1 cellular context compared by ENCODE assay signal in the genomic region with DNA sequence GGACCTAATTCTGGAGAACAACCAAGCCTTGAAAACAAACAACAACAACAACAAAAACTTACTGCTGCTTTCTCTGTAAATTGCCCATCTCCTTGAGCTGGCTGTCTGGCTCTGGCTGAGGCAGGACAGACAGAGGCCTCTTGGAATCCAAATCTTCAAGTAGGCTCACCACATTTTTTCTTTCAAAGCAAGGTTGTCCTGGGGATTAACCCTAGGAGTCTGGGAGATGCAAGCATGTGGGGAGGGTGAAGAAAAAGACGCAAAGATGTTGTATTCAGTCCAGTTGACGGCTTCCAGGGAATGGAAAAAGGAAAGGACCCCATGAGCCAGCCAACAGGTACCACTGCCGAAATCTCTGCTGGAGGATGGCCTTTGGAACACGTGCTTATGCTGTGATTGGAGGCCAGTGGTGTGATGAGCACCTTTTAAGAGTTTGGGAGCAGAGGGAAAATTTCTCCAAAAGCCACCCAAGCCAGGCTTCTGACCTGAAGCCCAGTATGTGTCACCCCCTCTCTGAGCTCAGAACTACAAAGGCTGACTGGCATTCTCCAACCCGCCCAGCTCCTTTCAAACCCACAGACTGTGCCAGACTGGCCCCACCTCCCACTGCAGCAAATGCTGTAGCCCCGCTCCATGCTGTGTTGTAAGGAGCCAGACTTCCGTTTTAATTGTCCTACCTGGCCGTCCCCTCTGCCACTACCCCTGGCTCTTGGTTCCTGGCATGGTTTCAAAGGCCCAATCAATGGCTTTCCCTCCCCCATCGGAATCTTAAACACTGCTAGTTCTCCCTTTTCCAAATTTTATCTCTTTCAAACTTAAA.
TF ChIP-seq lines count a peak whose summit lies in the region.

No MANE protein-coding gene starts in this region.

TF ChIP-seq in SK-N-SH treated with all-trans-retinoic acid at 6 μM for 48 hours, 23 proteins besides CTCF, POLR2A, EP300 and RAD21 (continued from another document):
- TF ChIP-seq, protein P1, sequence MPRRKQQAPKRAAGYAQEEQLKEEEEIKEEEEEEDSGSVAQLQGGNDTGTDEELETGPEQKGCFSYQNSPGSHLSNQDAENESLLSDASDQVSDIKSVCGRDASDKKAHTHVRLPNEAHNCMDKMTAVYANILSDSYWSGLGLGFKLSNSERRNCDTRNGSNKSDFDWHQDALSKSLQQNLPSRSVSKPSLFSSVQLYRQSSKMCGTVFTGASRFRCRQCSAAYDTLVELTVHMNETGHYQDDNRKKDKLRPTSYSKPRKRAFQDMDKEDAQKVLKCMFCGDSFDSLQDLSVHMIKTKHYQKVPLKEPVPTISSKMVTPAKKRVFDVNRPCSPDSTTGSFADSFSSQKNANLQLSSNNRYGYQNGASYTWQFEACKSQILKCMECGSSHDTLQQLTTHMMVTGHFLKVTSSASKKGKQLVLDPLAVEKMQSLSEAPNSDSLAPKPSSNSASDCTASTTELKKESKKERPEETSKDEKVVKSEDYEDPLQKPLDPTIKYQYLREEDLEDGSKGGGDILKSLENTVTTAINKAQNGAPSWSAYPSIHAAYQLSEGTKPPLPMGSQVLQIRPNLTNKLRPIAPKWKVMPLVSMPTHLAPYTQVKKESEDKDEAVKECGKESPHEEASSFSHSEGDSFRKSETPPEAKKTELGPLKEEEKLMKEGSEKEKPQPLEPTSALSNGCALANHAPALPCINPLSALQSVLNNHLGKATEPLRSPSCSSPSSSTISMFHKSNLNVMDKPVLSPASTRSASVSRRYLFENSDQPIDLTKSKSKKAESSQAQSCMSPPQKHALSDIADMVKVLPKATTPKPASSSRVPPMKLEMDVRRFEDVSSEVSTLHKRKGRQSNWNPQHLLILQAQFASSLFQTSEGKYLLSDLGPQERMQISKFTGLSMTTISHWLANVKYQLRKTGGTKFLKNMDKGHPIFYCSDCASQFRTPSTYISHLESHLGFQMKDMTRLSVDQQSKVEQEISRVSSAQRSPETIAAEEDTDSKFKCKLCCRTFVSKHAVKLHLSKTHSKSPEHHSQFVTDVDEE (CRISPR knock-in tag; IDR thresholded peaks at IDR 0.05): no peak
- TF ChIP-seq SNAI2 (CRISPR knock-in tag; IDR thresholded peaks at IDR 0.05): no peak
